Comparison of ENCODE assay signal across 20 cellular contexts in genomic region chr10:122466866-122467470, GRCh38. TPM values are rescaled to one million over a fixed set of nuclear protein-coding genes. Genes with fewer than 3 reads are reported as not detected.
"Had no signal": no experiment of that assay in that cellular context is flagged by ENCODE, and none has a peak within 500 bp of the region (broad histone marks: within the 10 kb centered on the region; RNA-seq: fewer than 3 reads in every experiment).

No MANE protein-coding gene starts in this region.

- H3K36me3 ChIP-seq: lower lobe of right lung, right lobe of liver had no signal

- H3K4me3 ChIP-seq: lower lobe of right lung, right lobe of liver had no signal

- H3K27ac ChIP-seq: lower lobe of right lung, right lobe of liver, VCaP had no signal

- H3K27me3 ChIP-seq: right lobe of liver had no signal

- DNase-seq: activated CD4-positive, alpha-beta memory T cell treated with anti-CD3 and anti-CD28 coated beads, Interleukin-2, amount 10 ng/mL, durations not matched to agents 7 days and 5 days; activated naive CD4-positive, alpha-beta T cell treated with anti-CD3 and anti-CD28 coated beads, Interleukin-2, amount 10 ng/mL, durations not matched to agents 7 days and 5 days; glutamatergic neuron; lower lobe of right lung; naive thymus-derived CD8-positive, alpha-beta T cell; right lobe of liver; stimulated activated CD4-positive, alpha-beta T cell treated with anti-CD3 and anti-CD28 coated beads, Interleukin-4, amount 100 ng/mL, for 1 hour; stimulated activated CD8-positive, alpha-beta memory T cell treated with anti-CD3 and anti-CD28 coated beads, Interleukin-4, amount 100 ng/mL, for 48 hours; stimulated activated naive CD8-positive, alpha-beta T cell treated with anti-CD3 and anti-CD28 coated beads, Interleukin-15, Interleukin-2, amounts not matched to agents 100 U/mL and 50 U/mL, for 24 hours; T-cell had no signal

- ATAC-seq: activated T-helper 17 cell treated with anti-CD3 and anti-CD28 coated beads, Interleukin-2, amount 50 U/mL, for 72 hours; esophagus mucosa; lower lobe of right lung; naive thymus-derived CD8-positive, alpha-beta T cell; right lobe of liver; stimulated activated naive CD8-positive, alpha-beta T cell treated with anti-CD3 and anti-CD28 coated beads, Interleukin-15, Interleukin-2, amounts not matched to agents 100 U/mL and 50 U/mL, for 24 hours; T-cell had no signal

- H3K9me3 ChIP-seq: lower lobe of right lung, right lobe of liver had no signal

RNA-seq across cellular contexts. Expression of gene HTRA1, which starts 5.6 kb away (rescaled TPM):
- total RNA-seq: activated CD4-positive, alpha-beta memory T cell treated with anti-CD3 and anti-CD28 coated beads, Interleukin-2, amount 10 ng/mL, durations not matched to agents 7 days and 5 days; activated T-helper 17 cell treated with anti-CD3 and anti-CD28 coated beads, Interleukin-2, amount 50 U/mL, for 72 hours; naive thymus-derived CD8-positive, alpha-beta T cell had no signal

RNA-seq across cellular contexts. Expression of gene ARMS2, which starts 12.5 kb away (rescaled TPM):
- total RNA-seq: activated CD4-positive, alpha-beta memory T cell treated with anti-CD3 and anti-CD28 coated beads, Interleukin-2, amount 10 ng/mL, durations not matched to agents 7 days and 5 days; activated T-helper 17 cell treated with anti-CD3 and anti-CD28 coated beads, Interleukin-2, amount 50 U/mL, for 72 hours; cerebellum; dermis microvascular lymphatic vessel endothelial cell; esophagus mucosa; fibroblast of villous mesenchyme; lower lobe of right lung; mononuclear cell; naive thymus-derived CD8-positive, alpha-beta T cell; posterior vena cava; right lobe of liver; T-cell; temporal lobe; ureter had no signal
